Comparison of ENCODE assay signal across 8 cellular contexts in the genomic region with DNA sequence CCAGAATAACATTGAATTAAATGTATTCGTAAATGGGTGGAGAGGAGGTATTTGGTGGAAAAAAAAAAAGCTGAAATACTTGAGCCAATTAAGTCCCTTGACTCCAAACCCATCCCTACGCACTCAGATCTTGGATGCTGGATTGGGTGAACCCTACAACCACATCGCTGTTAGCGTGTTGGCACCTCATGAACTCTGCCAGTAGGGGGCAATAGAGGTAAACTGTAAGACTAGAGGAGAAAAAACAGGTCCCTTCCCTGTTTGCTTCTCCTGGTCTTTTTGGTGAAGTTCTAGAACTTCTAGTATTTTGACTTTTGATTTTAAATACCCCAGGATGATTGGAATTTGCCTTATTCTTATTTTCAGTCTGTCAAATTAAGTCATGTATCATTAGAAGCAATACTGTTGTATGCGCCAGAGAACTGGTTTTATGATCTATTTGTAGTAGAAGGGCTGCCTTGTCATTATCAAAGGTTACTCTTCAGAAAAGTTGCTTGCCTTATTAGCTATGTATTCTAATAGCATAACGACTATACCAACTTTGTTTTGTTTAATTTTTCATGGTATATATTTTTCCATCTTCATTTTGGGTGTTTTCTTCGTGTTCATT. TPM values are rescaled to one million over a fixed set of nuclear protein-coding genes. Genes with fewer than 3 reads are reported as not detected.
DNase-seq lines count a peak whose midpoint lies in the region; ATAC-seq and TF ChIP-seq lines count a peak whose summit lies in the region.

No MANE protein-coding gene starts in this region.

- no peaks in the 10 kb centered on the region for H3K9me3 ChIP-seq in sigmoid colon

- in situ Hi-C loops in Caki2 (cut with HindIII; ENCODE audit: low pct_unique_long_range_greater_than_20kb, low sequenced_read_pairs), result no loop called here

- WGBS in sigmoid colon, 2 donors, result 27 to 34% methylated on average over 7 of the region's 7 CpGs

- TF ChIP-seq POLR2A in sigmoid colon (IDR thresholded peaks at IDR 0.05), result no peak

- intact Hi-C loops in sigmoid colon (cut with DNase I), result no loop called here

- no peaks in the 10 kb centered on the region for H3K36me3 ChIP-seq in sigmoid colon

- H3K4me3 ChIP-seq in WI38 (ENCODE audit: low read depth, low read length) (no peak overlapping the region), sigmoid colon (no peak overlapping the region)

- H3K4me1 ChIP-seq in sigmoid colon, result no peaks in the 10 kb centered on the region

- ATAC-seq in GM18867 (IDR thresholded peaks at IDR 0.05; ENCODE audit: unreplicated experiment), result peak; percentile 94
- ATAC-seq in HG02943 (IDR thresholded peaks at IDR 0.05; ENCODE audit: low read depth, unreplicated experiment), result peak; percentile 86
- no peak for ATAC-seq in HG02840 (IDR thresholded peaks at IDR 0.05; ENCODE audit: low FRiP score, unreplicated experiment)

- no peak overlapping the region for H3K27ac ChIP-seq in sigmoid colon

- peak; percentile 17 for DNase-seq in Caki2 (ENCODE audit: low read depth)
- DNase-seq in NCI-H1105 treated with DMSO at 0.1 percent for 48 hours (lab: John Stamatoyannopoulos, UW), result peak; percentile 38
- peak; percentile 42 for DNase-seq in globus pallidus (ENCODE audit: low spot score)
- no peak for DNase-seq in sigmoid colon

- TF ChIP-seq CTCF in WI38 (IDR thresholded peaks at IDR 0.05; ENCODE audit: low read depth, low read length) (peak; percentile 51), sigmoid colon (IDR thresholded peaks at IDR 0.05) (peak in 3 of 4 experiments; percentile 10 to 47 (median 27))

- H3K27me3 ChIP-seq in sigmoid colon, result no peaks in the 10 kb centered on the region

- no peak for TF ChIP-seq EP300 in sigmoid colon (IDR thresholded peaks at IDR 0.05)

RNA-seq across cellular contexts. Expression of gene OR13G1, which starts 1.9 kb away (rescaled TPM):
- total RNA-seq in Caki2 (2014; rRNA removed; shearing (Covaris generic); ENCODE audit: low replicate concordance), result not detected in 2 replicates
- total RNA-seq in sigmoid colon, result not detected
- polyA plus RNA-seq in sigmoid colon, result not detected

RNA-seq across cellular contexts. Expression of gene OR6F1, which starts 35.1 kb away (rescaled TPM):
- total RNA-seq in Caki2 (2014; rRNA removed; shearing (Covaris generic); ENCODE audit: low replicate concordance), result not detected in 2 replicates
- total RNA-seq in sigmoid colon, result not detected
- not detected for polyA plus RNA-seq in sigmoid colon

RNA-seq across cellular contexts. Expression of gene OR14K1, which starts 57.0 kb away (rescaled TPM):
- not detected in 2 replicates for total RNA-seq in Caki2 (2014; rRNA removed; shearing (Covaris generic); ENCODE audit: low replicate concordance)
- under 1 TPM in 1 of 4 donors, not detected in 3; 0.99 TPM for total RNA-seq in sigmoid colon
- not detected for polyA plus RNA-seq in sigmoid colon
